Comparison of ENCODE assay signal across 12 cellular contexts in genomic region chr12:99453831-99454538, GRCh38.
DNase-seq lines count a peak whose midpoint lies in the region; ATAC-seq and TF ChIP-seq lines count a peak whose summit lies in the region.
"Had no signal": no experiment of that assay in that cellular context is flagged by ENCODE, and none has a peak within 500 bp of the region (broad histone marks: within the 10 kb centered on the region; RNA-seq: fewer than 3 reads in every experiment).

No MANE protein-coding gene starts in this region.

- TF ChIP-seq POLR2A in GM18505 (IDR thresholded peaks at IDR 0.05; ENCODE audit: borderline replicate concordance, extremely low read depth, insufficient read depth, insufficient read length), result no peak

- intact Hi-C loops in OCI-LY7 (cut with micrococcal nuclease; ENCODE audit: unreplicated experiment), result no loop called here

- no peak overlapping the region for H3K9ac ChIP-seq in smooth muscle cell (ENCODE audit: low read depth)

- peaks cover 12% of the 10 kb centered on the region for H3F3A ChIP-seq in smooth muscle cell (ENCODE audit: low read depth)

- H3K36me3 ChIP-seq in OCI-LY7 (ENCODE audit: insufficient read depth, low read length) (no peaks in the 10 kb centered on the region; the same call in 1 of the 2 replicates), smooth muscle cell (ENCODE audit: low read depth) (no peaks in the 10 kb centered on the region)

- H2AFZ ChIP-seq in OCI-LY7 (ENCODE audit: low read length), result peak overlapping the region; percentile 75; the same call in 1 of the 2 replicates
- H2AFZ ChIP-seq in smooth muscle cell (ENCODE audit: low read depth), result peak overlapping the region; percentile 95

- H3K4me1 ChIP-seq in OCI-LY7 (ENCODE audit: insufficient read depth, low read length, poor library complexity, severe bottlenecking) (peaks cover 12% of the 10 kb centered on the region), smooth muscle cell (ENCODE audit: low read depth) (peaks cover 11% of the 10 kb centered on the region)

- H4K20me1 ChIP-seq in OCI-LY7 (ENCODE audit: insufficient read depth, low read length), result no peaks in the 10 kb centered on the region
- no peaks in the 10 kb centered on the region for H4K20me1 ChIP-seq in smooth muscle cell (ENCODE audit: low read depth)

- CTCF ChIA-PET in OCI-LY7 (lab: Charles Lee; ENCODE audit: unreplicated experiment), result no interaction called here

- H3K4me2 ChIP-seq in OCI-LY7 (ENCODE audit: low read length) (0 out of 2 replicates have a peak overlapping the region, but pooled peaks have one; percentile 15), smooth muscle cell (peak overlapping the region; percentile 79)

- no peaks in the 10 kb centered on the region for H3K9me2 ChIP-seq in OCI-LY7 (ENCODE audit: insufficient read depth, low read length)

- no TSS peak for BruUV-seq in OCI-LY7 (replicated peaks; lab: Mats Ljungman, UMichigan)

- WGBS in smooth muscle cell (ENCODE audit: low lambda C conversion rate), result 16% methylated on average over 2 of the region's 2 CpGs

- POLR2A ChIA-PET in OCI-LY7 (lab: Charles Lee), result interaction anchor here (0.5 to 0.8 kb wide), 2 partner anchors 11 to 111 kb away, joined by 3 to 4 read pairs; no protein-coding TSS in a partner anchor

- H3K9me3 ChIP-seq in OCI-LY7 (ENCODE audit: low read length) (peaks cover 20% of the 10 kb centered on the region), smooth muscle cell (replicated peaks; ENCODE audit: low read depth) (peaks cover 5% of the 10 kb centered on the region)

- H3K79me2 ChIP-seq in OCI-LY7 (ENCODE audit: insufficient read depth, low read depth, low read length) (no peaks in the 10 kb centered on the region), smooth muscle cell (ENCODE audit: low read depth) (no peaks in the 10 kb centered on the region)

- DNase-seq in OCI-LY7 (ENCODE audit: low spot score) (no peak), smooth muscle cell (lab: John Stamatoyannopoulos, UW; ENCODE audit: unreplicated experiment) (no peak), NCI-H187 treated with DMSO at 0.1 percent for 48 hours (lab: John Stamatoyannopoulos, UW) (no peak), AG08396 (ENCODE audit: low spot score) (no peak)
- DNase-seq in activated CD4-positive, alpha-beta T cell treated with anti-CD3 and anti-CD28 coated beads for 48 hours, result no peak
- DNase-seq: activated naive CD4-positive, alpha-beta T cell treated with Interleukin-2 at 50 U/mL for 16 hours; stimulated activated CD4-positive, alpha-beta T cell treated with anti-CD3 and anti-CD28 coated beads, Interleukin-12 subunit alpha, Interleukin-12 subunit beta, amount 100 ng/mL, for 4 hours had no signal

- TF ChIP-seq CTCF in OCI-LY7 (conservative IDR thresholded peaks at IDR 0.05; ENCODE audit: low read length), result no peak
- TF ChIP-seq CTCF in smooth muscle cell (IDR thresholded peaks at IDR 0.05; ENCODE audit: borderline replicate concordance, insufficient read depth, poor library complexity, severe bottlenecking), result no peak

- H3K27me3 ChIP-seq in smooth muscle cell (ENCODE audit: low read depth), result no peaks in the 10 kb centered on the region

- ATAC-seq in GM19324 (IDR thresholded peaks at IDR 0.05; ENCODE audit: low FRiP score, unreplicated experiment) (peak; percentile 45), HG02885 (IDR thresholded peaks at IDR 0.05; ENCODE audit: poor library complexity, unreplicated experiment) (peak; percentile 65), GM18505 (IDR thresholded peaks at IDR 0.05; ENCODE audit: unreplicated experiment) (no peak)

- H3K4me3 ChIP-seq in OCI-LY7 (ENCODE audit: low read depth, low read length, poor library complexity, severe bottlenecking) (no peak overlapping the region), smooth muscle cell (peak overlapping the region; percentile 8)
- H3K4me3 ChIP-seq: lung had no signal

- H3K27ac ChIP-seq in OCI-LY7 (ENCODE audit: low read depth, low read length, poor library complexity, severe bottlenecking) (no peak overlapping the region), smooth muscle cell (ENCODE audit: low read depth) (peak overlapping the region; percentile 88)
- H3K27ac ChIP-seq: epithelial cell of prostate had no signal
